ENCODE assay signal across 2 cellular contexts in genomic region chr10:8800426-8800825, GRCh38.
TF ChIP-seq lines count a peak whose summit lies in the region.

No MANE protein-coding gene starts in this region.

TF ChIP-seq in SK-N-SH, 30 proteins besides CTCF, POLR2A, EP300 and RAD21:
- TF ChIP-seq ZBTB33 (IDR thresholded peaks at IDR 0.05; ENCODE audit: borderline replicate concordance, low read depth) = no peak
- TF ChIP-seq GATA2 (CRISPR knock-in tag; IDR thresholded peaks at IDR 0.05) = peak; percentile 71
- TF ChIP-seq, protein P1, sequence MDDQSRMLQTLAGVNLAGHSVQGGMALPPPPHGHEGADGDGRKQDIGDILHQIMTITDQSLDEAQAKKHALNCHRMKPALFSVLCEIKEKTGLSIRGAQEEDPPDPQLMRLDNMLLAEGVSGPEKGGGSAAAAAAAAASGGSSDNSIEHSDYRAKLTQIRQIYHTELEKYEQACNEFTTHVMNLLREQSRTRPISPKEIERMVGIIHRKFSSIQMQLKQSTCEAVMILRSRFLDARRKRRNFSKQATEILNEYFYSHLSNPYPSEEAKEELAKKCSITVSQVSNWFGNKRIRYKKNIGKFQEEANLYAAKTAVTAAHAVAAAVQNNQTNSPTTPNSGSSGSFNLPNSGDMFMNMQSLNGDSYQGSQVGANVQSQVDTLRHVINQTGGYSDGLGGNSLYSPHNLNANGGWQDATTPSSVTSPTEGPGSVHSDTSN (IDR thresholded peaks at IDR 0.05) = no peak
- TF ChIP-seq CHD2 (IDR thresholded peaks at IDR 0.05; ENCODE audit: low read length, partially characterized antibody) = no peak
- TF ChIP-seq RCOR1 (IDR thresholded peaks at IDR 0.05; ENCODE audit: low read length) = 0 out of 2 replicates have a peak, but pooled peaks have one; percentile 15
- no peak for TF ChIP-seq FOSL2 (IDR thresholded peaks at IDR 0.05; ENCODE audit: borderline replicate concordance, low read depth)
- no peak for TF ChIP-seq YY1 (IDR thresholded peaks at IDR 0.05; ENCODE audit: low read depth)
- peak; percentile 81 for TF ChIP-seq FOXJ3 (CRISPR knock-in tag; IDR thresholded peaks at IDR 0.05)

TF ChIP-seq in SK-N-SH treated with all-trans-retinoic acid at 6 μM for 48 hours, 23 proteins besides CTCF, POLR2A, EP300 and RAD21:
- TF ChIP-seq ZNF565 (CRISPR knock-in tag; conservative IDR thresholded peaks at IDR 0.05; ENCODE audit: low read depth) = no peak
- no peak for TF ChIP-seq ZFP3 (CRISPR knock-in tag; IDR thresholded peaks at IDR 0.05)
- no peak for TF ChIP-seq TOX (CRISPR knock-in tag; IDR thresholded peaks at IDR 0.05; ENCODE audit: borderline replicate concordance)
- no peak for TF ChIP-seq PATZ1 (CRISPR knock-in tag; IDR thresholded peaks at IDR 0.05; ENCODE audit: borderline replicate concordance)
- TF ChIP-seq ESRRG (CRISPR knock-in tag; IDR thresholded peaks at IDR 0.05) = no peak
- TF ChIP-seq PPARA (CRISPR knock-in tag; IDR thresholded peaks at IDR 0.05; ENCODE audit: borderline replicate concordance) = no peak
- no peak for TF ChIP-seq GLIS3 (CRISPR knock-in tag; IDR thresholded peaks at IDR 0.05)
- no peak for TF ChIP-seq ZFP30 (CRISPR knock-in tag; IDR thresholded peaks at IDR 0.05)
- TF ChIP-seq POU6F1 (CRISPR knock-in tag; IDR thresholded peaks at IDR 0.05; ENCODE audit: borderline replicate concordance, low read depth) = no peak
- no peak for TF ChIP-seq ZNF8 (CRISPR knock-in tag; IDR thresholded peaks at IDR 0.05)
- TF ChIP-seq CREB5 (CRISPR knock-in tag; IDR thresholded peaks at IDR 0.05; ENCODE audit: low read depth) = no peak
- no peak for TF ChIP-seq TCF4 (CRISPR knock-in tag; IDR thresholded peaks at IDR 0.05; ENCODE audit: borderline replicate concordance)
- TF ChIP-seq ZC3H10 (CRISPR knock-in tag; IDR thresholded peaks at IDR 0.05) = no peak
- TF ChIP-seq ARNTL (CRISPR knock-in tag; IDR thresholded peaks at IDR 0.05; ENCODE audit: borderline replicate concordance, low read depth) = no peak
- no peak for TF ChIP-seq OSR1 (CRISPR knock-in tag; IDR thresholded peaks at IDR 0.05)
- no peak for TF ChIP-seq ISL1 (CRISPR knock-in tag; IDR thresholded peaks at IDR 0.05)
- TF ChIP-seq RARB (CRISPR knock-in tag; IDR thresholded peaks at IDR 0.05) = no peak
- no peak for TF ChIP-seq TSHZ2 (CRISPR knock-in tag; IDR thresholded peaks at IDR 0.05)
- TF ChIP-seq, protein P2, sequence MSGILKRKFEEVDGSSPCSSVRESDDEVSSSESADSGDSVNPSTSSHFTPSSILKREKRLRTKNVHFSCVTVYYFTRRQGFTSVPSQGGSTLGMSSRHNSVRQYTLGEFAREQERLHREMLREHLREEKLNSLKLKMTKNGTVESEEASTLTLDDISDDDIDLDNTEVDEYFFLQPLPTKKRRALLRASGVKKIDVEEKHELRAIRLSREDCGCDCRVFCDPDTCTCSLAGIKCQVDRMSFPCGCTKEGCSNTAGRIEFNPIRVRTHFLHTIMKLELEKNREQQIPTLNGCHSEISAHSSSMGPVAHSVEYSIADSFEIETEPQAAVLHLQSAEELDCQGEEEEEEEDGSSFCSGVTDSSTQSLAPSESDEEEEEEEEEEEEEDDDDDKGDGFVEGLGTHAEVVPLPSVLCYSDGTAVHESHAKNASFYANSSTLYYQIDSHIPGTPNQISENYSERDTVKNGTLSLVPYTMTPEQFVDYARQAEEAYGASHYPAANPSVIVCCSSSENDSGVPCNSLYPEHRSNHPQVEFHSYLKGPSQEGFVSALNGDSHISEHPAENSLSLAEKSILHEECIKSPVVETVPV (CRISPR knock-in tag; IDR thresholded peaks at IDR 0.05) = no peak
- TF ChIP-seq BACH2 (CRISPR knock-in tag; IDR thresholded peaks at IDR 0.05; ENCODE audit: borderline replicate concordance) = no peak; the same call in 1 of the 2 replicates
